19 cellular contexts compared by ENCODE assay signal in the genomic region with DNA sequence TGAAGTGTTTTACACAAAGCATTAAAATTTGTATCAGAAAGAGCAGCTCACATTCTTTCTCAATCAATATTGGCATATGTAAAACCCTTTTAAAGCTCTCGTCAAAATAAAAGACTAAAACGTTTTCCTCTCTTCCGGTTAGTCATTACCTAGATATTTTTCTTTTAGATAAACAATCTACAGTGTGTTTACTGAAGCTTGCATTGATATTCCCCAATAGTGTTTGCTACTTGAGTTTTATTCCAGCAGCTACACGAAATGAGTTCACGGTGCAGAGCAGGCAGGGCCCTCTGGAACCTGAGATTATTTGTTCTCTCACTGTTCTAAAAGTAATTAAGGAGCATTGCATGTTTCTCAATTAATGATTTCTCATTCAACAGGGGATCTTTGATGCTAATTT.
"Had no signal": no experiment of that assay in that cellular context is flagged by ENCODE, and none has a peak within 500 bp of the region (broad histone marks: within the 10 kb centered on the region; RNA-seq: fewer than 3 reads in every experiment).

No MANE protein-coding gene starts in this region.

- H3K27me3 ChIP-seq: heart left ventricle, suprapubic skin, thyroid gland had no signal

- H3K27ac Mint-ChIP-seq: effector memory CD8-positive, alpha-beta T cell; mesothelial cell of epicardium; natural killer cell; type B pancreatic cell had no signal

- H3K4me1 Mint-ChIP-seq: natural killer cell had no signal

- H3K36me3 Mint-ChIP-seq: mesothelial cell of epicardium, natural killer cell, type B pancreatic cell had no signal

- H3K27me3 Mint-ChIP-seq: effector memory CD8-positive, alpha-beta T cell had no signal

- H3K4me3 Mint-ChIP-seq: effector memory CD8-positive, alpha-beta T cell; mesothelial cell of epicardium; natural killer cell; neural crest cell; type B pancreatic cell had no signal

- H3K9me3 ChIP-seq: heart left ventricle, suprapubic skin, thyroid gland had no signal

- H3K4me3 ChIP-seq: heart left ventricle, smooth muscle cell, suprapubic skin, thyroid gland had no signal

- H3K27ac ChIP-seq: heart left ventricle, suprapubic skin had no signal

- H3K36me3 ChIP-seq: heart left ventricle, suprapubic skin, thyroid gland had no signal

- FAIRE-seq: islet of Langerhans, urothelium cell line had no signal

- H3K9me3 Mint-ChIP-seq: effector memory CD8-positive, alpha-beta T cell; mesothelial cell of epicardium; natural killer cell; neural crest cell; type B pancreatic cell had no signal

- DNase-seq: effector memory CD8-positive, alpha-beta T cell; erythroblast; foreskin melanocyte; heart left ventricle; hippocampal formation; kidney glomerular epithelial cell; natural killer cell; posterior cingulate gyrus; right cardiac atrium; stimulated activated CD4-positive, alpha-beta T cell treated with anti-CD3 and anti-CD28 coated beads, Interleukin-2, amount 100 ng/mL, for 48 hours; stimulated activated naive CD8-positive, alpha-beta T cell treated with anti-CD3 and anti-CD28 coated beads, Interleukin-15, Interleukin-2, amounts not matched to agents 100 U/mL and 50 U/mL, for 24 hours; thyroid gland had no signal

- H3K4me2 ChIP-seq: smooth muscle cell had no signal
